In the genomic region with DNA sequence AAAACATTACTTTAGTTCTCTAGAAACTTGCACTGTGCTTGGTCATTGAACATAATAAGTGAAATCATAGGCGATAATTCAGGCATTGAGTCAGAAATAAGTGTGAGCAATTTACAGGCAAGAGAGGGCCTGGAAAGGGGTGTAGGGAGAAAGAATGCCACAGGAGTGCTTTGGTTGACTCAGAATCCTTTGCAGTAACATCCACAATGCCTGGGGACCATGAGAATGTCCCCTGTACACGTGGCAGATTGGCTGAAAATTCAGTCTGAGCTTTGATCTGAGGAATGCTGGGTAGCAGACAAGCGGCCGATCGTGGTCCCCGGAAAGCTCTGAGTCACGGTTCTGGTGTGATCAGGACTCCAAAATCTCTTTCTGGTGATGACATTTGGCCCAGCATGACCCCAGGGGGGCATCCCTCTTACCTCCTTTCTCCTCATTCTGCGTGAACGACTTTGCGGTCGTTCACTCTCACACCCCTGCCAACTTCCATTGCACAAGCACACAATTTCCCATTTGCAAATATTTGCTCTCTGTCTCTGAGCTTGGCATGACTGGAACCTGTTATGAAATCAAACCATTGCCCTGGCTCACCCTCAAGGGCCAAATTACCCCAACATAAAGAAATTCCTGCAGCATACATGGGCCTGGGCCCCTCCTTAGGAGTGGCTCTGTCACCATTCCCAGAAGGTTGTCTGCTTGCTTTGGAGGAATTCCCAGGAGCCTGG, we compare ENCODE assay signal across 1 cellular context.
TF ChIP-seq lines count a peak whose summit lies in the region.

No MANE protein-coding gene starts in this region.

TF ChIP-seq in HepG2, 621 proteins besides CTCF, POLR2A, EP300 and RAD21 (continued from another document and continues in another):
- TF ChIP-seq HNF4A (CRISPR knock-in tag; IDR thresholded peaks at IDR 0.05) (peak; percentile 88), SNAPC2 (CRISPR knock-in tag; IDR thresholded peaks at IDR 0.05) (peak; percentile 81; the same call in 1 of the 2 replicates), ZNF3 (CRISPR knock-in tag; IDR thresholded peaks at IDR 0.05) (no peak), ZNF367 (CRISPR knock-in tag; IDR thresholded peaks at IDR 0.05; ENCODE audit: borderline replicate concordance) (peak; percentile 29; the same call in 1 of the 2 replicates), POGZ (CRISPR knock-in tag; IDR thresholded peaks at IDR 0.05) (peak; percentile 70; the same call in 1 of the 2 replicates), ZNF746 (CRISPR knock-in tag; IDR thresholded peaks at IDR 0.05) (peak; percentile 71; the same call in 1 of the 2 replicates), ZNF577 (CRISPR knock-in tag; IDR thresholded peaks at IDR 0.05; ENCODE audit: borderline replicate concordance, low read depth) (no peak), ZNF34 (CRISPR knock-in tag; IDR thresholded peaks at IDR 0.05; ENCODE audit: borderline replicate concordance) (0 out of 2 replicates have a peak, but pooled peaks have one; percentile 10), HOXA5 (CRISPR knock-in tag; IDR thresholded peaks at IDR 0.05) (peak; percentile 87), SPEN (CRISPR knock-in tag; IDR thresholded peaks at IDR 0.05; ENCODE audit: low read depth) (peak; percentile 51; the same call in 1 of the 2 replicates), SOX13 (IDR thresholded peaks at IDR 0.05) (peak; percentile 73; the same call in 1 of the 2 replicates), SOX13 (CRISPR knock-in tag; conservative IDR thresholded peaks at IDR 0.05 in 1 of 2, IDR thresholded peaks at IDR 0.05 in 1 of 2) (peak in 1 of 2 experiments; percentile 91; a peak in 2 of 4 replicates), RXRA (CRISPR knock-in tag; IDR thresholded peaks at IDR 0.05) (peak; percentile 99), ZNF549 (CRISPR knock-in tag; IDR thresholded peaks at IDR 0.05) (0 out of 2 replicates have a peak, but pooled peaks have one; percentile 27), ZFP36 (IDR thresholded peaks at IDR 0.05; ENCODE audit: borderline replicate concordance, low read depth, low read length, partially characterized antibody) (no peak), ZNF530 (CRISPR knock-in tag; IDR thresholded peaks at IDR 0.05; ENCODE audit: low read depth) (no peak), MEIS2 (CRISPR knock-in tag; IDR thresholded peaks at IDR 0.05) (peak; percentile 89), ZNF562 (CRISPR knock-in tag; IDR thresholded peaks at IDR 0.05; ENCODE audit: borderline replicate concordance) (no peak), CBX1 (IDR thresholded peaks at IDR 0.05; ENCODE audit: low read depth) (peak; percentile 24), ZNF556 (CRISPR knock-in tag; IDR thresholded peaks at IDR 0.05; ENCODE audit: borderline replicate concordance) (peak; percentile 71; the same call in 1 of the 2 replicates), ZNF790 (CRISPR knock-in tag; IDR thresholded peaks at IDR 0.05; ENCODE audit: borderline replicate concordance) (no peak), ATAD3A (CRISPR knock-in tag; IDR thresholded peaks at IDR 0.05) (no peak), SALL1 (CRISPR knock-in tag; IDR thresholded peaks at IDR 0.05) (peak; percentile 96), ZNF430 (CRISPR knock-in tag; IDR thresholded peaks at IDR 0.05) (peak; percentile 94; the same call in 1 of the 2 replicates), ZNF629 (CRISPR knock-in tag; conservative IDR thresholded peaks at IDR 0.05) (peak; percentile 39; the same call in 1 of the 2 replicates), ZFYVE20 (CRISPR knock-in tag; IDR thresholded peaks at IDR 0.05; ENCODE audit: borderline replicate concordance, low read depth) (no peak), SRSF9 (IDR thresholded peaks at IDR 0.05; ENCODE audit: borderline replicate concordance, insufficient read depth, low read depth, low read length, poor library complexity, severe bottlenecking) (no peak), RFXAP (CRISPR knock-in tag; IDR thresholded peaks at IDR 0.05; ENCODE audit: borderline replicate concordance) (peak; percentile 90), PPARG (CRISPR knock-in tag; conservative IDR thresholded peaks at IDR 0.05) (peak; percentile 83), ZFP36L1 (CRISPR knock-in tag; IDR thresholded peaks at IDR 0.05) (peak; percentile 61; the same call in 1 of the 2 replicates), NKX3-1 (CRISPR knock-in tag; IDR thresholded peaks at IDR 0.05) (peak; percentile 84; the same call in 1 of the 2 replicates), ZNF570 (CRISPR knock-in tag; IDR thresholded peaks at IDR 0.05; ENCODE audit: borderline replicate concordance) (no peak), ZNF10 (CRISPR knock-in tag; IDR thresholded peaks at IDR 0.05; ENCODE audit: borderline replicate concordance, low read depth) (no peak)
- TF ChIP-seq, protein P1, sequence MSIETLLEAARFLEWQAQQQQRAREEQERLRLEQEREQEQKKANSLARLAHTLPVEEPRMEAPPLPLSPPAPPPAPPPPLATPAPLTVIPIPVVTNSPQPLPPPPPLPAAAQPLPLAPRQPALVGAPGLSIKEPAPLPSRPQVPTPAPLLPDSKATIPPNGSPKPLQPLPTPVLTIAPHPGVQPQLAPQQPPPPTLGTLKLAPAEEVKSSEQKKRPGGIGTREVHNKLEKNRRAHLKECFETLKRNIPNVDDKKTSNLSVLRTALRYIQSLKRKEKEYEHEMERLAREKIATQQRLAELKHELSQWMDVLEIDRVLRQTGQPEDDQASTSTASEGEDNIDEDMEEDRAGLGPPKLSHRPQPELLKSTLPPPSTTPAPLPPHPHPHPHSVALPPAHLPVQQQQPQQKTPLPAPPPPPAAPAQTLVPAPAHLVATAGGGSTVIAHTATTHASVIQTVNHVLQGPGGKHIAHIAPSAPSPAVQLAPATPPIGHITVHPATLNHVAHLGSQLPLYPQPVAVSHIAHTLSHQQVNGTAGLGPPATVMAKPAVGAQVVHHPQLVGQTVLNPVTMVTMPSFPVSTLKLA (IDR thresholded peaks at IDR 0.05), result peak; percentile 75
- TF ChIP-seq, protein P2, sequence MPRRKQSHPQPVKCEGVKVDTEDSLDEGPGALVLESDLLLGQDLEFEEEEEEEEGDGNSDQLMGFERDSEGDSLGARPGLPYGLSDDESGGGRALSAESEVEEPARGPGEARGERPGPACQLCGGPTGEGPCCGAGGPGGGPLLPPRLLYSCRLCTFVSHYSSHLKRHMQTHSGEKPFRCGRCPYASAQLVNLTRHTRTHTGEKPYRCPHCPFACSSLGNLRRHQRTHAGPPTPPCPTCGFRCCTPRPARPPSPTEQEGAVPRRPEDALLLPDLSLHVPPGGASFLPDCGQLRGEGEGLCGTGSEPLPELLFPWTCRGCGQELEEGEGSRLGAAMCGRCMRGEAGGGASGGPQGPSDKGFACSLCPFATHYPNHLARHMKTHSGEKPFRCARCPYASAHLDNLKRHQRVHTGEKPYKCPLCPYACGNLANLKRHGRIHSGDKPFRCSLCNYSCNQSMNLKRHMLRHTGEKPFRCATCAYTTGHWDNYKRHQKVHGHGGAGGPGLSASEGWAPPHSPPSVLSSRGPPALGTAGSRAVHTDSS (CRISPR knock-in tag; conservative IDR thresholded peaks at IDR 0.05), result no peak
- TF ChIP-seq, protein P3, sequence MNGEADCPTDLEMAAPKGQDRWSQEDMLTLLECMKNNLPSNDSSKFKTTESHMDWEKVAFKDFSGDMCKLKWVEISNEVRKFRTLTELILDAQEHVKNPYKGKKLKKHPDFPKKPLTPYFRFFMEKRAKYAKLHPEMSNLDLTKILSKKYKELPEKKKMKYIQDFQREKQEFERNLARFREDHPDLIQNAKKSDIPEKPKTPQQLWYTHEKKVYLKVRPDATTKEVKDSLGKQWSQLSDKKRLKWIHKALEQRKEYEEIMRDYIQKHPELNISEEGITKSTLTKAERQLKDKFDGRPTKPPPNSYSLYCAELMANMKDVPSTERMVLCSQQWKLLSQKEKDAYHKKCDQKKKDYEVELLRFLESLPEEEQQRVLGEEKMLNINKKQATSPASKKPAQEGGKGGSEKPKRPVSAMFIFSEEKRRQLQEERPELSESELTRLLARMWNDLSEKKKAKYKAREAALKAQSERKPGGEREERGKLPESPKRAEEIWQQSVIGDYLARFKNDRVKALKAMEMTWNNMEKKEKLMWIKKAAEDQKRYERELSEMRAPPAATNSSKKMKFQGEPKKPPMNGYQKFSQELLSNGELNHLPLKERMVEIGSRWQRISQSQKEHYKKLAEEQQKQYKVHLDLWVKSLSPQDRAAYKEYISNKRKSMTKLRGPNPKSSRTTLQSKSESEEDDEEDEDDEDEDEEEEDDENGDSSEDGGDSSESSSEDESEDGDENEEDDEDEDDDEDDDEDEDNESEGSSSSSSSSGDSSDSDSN (CRISPR knock-in tag; IDR thresholded peaks at IDR 0.05), result peak; percentile 61
- TF ChIP-seq, protein P4, sequence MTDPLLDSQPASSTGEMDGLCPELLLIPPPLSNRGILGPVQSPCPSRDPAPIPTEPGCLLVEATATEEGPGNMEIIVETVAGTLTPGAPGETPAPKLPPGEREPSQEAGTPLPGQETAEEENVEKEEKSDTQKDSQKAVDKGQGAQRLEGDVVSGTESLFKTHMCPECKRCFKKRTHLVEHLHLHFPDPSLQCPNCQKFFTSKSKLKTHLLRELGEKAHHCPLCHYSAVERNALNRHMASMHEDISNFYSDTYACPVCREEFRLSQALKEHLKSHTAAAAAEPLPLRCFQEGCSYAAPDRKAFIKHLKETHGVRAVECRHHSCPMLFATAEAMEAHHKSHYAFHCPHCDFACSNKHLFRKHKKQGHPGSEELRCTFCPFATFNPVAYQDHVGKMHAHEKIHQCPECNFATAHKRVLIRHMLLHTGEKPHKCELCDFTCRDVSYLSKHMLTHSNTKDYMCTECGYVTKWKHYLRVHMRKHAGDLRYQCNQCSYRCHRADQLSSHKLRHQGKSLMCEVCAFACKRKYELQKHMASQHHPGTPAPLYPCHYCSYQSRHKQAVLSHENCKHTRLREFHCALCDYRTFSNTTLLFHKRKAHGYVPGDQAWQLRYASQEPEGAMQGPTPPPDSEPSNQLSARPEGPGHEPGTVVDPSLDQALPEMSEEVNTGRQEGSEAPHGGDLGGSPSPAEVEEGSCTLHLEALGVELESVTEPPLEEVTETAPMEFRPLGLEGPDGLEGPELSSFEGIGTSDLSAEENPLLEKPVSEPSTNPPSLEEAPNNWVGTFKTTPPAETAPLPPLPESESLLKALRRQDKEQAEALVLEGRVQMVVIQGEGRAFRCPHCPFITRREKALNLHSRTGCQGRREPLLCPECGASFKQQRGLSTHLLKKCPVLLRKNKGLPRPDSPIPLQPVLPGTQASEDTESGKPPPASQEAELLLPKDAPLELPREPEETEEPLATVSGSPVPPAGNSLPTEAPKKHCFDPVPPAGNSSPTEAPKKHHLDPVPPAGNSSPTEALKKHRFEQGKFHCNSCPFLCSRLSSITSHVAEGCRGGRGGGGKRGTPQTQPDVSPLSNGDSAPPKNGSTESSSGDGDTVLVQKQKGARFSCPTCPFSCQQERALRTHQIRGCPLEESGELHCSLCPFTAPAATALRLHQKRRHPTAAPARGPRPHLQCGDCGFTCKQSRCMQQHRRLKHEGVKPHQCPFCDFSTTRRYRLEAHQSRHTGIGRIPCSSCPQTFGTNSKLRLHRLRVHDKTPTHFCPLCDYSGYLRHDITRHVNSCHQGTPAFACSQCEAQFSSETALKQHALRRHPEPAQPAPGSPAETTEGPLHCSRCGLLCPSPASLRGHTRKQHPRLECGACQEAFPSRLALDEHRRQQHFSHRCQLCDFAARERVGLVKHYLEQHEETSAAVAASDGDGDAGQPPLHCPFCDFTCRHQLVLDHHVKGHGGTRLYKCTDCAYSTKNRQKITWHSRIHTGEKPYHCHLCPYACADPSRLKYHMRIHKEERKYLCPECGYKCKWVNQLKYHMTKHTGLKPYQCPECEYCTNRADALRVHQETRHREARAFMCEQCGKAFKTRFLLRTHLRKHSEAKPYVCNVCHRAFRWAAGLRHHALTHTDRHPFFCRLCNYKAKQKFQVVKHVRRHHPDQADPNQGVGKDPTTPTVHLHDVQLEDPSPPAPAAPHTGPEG (CRISPR knock-in tag; IDR thresholded peaks at IDR 0.05), result peak; percentile 27; the same call in 1 of the 2 replicates
- TF ChIP-seq, protein P5, sequence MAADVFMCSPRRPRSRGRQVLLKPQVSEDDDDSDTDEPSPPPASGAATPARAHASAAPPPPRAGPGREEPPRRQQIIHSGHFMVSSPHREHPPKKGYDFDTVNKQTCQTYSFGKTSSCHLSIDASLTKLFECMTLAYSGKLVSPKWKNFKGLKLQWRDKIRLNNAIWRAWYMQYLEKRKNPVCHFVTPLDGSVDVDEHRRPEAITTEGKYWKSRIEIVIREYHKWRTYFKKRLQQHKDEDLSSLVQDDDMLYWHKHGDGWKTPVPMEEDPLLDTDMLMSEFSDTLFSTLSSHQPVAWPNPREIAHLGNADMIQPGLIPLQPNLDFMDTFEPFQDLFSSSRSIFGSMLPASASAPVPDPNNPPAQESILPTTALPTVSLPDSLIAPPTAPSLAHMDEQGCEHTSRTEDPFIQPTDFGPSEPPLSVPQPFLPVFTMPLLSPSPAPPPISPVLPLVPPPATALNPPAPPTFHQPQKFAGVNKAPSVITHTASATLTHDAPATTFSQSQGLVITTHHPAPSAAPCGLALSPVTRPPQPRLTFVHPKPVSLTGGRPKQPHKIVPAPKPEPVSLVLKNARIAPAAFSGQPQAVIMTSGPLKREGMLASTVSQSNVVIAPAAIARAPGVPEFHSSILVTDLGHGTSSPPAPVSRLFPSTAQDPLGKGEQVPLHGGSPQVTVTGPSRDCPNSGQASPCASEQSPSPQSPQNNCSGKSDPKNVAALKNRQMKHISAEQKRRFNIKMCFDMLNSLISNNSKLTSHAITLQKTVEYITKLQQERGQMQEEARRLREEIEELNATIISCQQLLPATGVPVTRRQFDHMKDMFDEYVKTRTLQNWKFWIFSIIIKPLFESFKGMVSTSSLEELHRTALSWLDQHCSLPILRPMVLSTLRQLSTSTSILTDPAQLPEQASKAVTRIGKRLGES (CRISPR knock-in tag; IDR thresholded peaks at IDR 0.05; ENCODE audit: borderline replicate concordance), result peak; percentile 71; the same call in 1 of the 2 replicates
- TF ChIP-seq, protein P6, sequence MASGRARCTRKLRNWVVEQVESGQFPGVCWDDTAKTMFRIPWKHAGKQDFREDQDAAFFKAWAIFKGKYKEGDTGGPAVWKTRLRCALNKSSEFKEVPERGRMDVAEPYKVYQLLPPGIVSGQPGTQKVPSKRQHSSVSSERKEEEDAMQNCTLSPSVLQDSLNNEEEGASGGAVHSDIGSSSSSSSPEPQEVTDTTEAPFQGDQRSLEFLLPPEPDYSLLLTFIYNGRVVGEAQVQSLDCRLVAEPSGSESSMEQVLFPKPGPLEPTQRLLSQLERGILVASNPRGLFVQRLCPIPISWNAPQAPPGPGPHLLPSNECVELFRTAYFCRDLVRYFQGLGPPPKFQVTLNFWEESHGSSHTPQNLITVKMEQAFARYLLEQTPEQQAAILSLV (CRISPR knock-in tag; IDR thresholded peaks at IDR 0.05; ENCODE audit: borderline replicate concordance), result 0 out of 2 replicates have a peak, but pooled peaks have one; percentile 47
- TF ChIP-seq, protein P7, sequence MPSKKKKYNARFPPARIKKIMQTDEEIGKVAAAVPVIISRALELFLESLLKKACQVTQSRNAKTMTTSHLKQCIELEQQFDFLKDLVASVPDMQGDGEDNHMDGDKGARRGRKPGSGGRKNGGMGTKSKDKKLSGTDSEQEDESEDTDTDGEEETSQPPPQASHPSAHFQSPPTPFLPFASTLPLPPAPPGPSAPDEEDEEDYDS (CRISPR knock-in tag; IDR thresholded peaks at IDR 0.05), result no peak; the same call in 1 of the 2 replicates
